Comparison of ENCODE assay signal across 8 cellular contexts in the genomic region with DNA sequence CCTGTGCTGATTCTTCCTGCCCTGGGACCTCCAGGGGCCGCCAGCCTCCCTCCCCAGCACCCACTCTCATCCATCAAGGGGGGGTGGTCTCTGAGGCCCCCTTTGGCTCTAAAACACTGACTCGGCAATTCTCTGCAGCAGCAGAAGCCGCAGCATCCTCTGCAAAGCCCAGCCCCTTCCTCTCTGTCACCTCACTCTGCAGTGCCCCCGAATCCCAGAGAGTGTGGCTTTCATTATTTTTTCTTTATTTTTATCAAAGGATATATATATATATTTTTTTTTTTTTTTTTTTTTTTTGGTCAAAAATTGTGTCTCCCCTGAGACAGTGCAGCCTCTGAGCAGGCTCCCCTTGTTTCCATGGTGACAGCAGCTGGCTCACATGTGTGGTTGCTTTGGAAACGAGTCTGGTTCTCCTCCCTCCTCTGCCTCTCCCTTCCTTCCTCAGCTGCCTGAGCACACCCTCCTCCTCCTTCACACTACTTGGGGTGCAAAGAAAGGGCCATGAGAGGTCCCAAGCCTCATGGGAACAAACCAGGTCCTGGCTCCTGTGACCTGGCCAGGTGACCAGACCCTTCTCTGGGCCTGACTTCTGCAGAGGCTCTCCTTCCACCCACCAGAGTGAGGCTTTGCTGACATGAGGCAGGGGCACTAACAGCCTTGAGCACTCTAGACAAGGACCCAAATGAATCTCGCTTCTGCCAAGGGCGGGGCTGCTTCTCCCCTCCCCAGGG.
DNase-seq lines count a peak whose midpoint lies in the region; ATAC-seq and TF ChIP-seq lines count a peak whose summit lies in the region.

No MANE protein-coding gene starts in this region.

- H3K9me3 ChIP-seq in Loucy (ENCODE audit: insufficient read depth, low read depth, low read length) = no peaks in the 10 kb centered on the region
- no peaks in the 10 kb centered on the region for H3K9me3 ChIP-seq in gastroesophageal sphincter

- ATAC-seq in gastroesophageal sphincter = peak; percentile 61
- no peak for ATAC-seq in GM21717 (IDR thresholded peaks at IDR 0.05; ENCODE audit: unreplicated experiment)
- no peak for ATAC-seq in left lobe of liver

- no peak for TF ChIP-seq CTCF in Loucy (conservative IDR thresholded peaks at IDR 0.05; ENCODE audit: low read length)
- no peak for TF ChIP-seq CTCF in gastroesophageal sphincter (IDR thresholded peaks at IDR 0.05)

- H3K4me3 ChIP-seq in Loucy (ENCODE audit: low read length, poor library complexity, severe bottlenecking) (peak overlapping the region; percentile 62), gastroesophageal sphincter (no peak overlapping the region)

- peaks cover 81% of the 10 kb centered on the region for H3K4me1 ChIP-seq in Loucy (ENCODE audit: insufficient read depth, low read length, poor library complexity, severe bottlenecking)
- H3K4me1 ChIP-seq in gastroesophageal sphincter = peaks cover 0 to 49% (median 13%) of the 10 kb centered on the region in 3 donors

- H3K27me3 ChIP-seq in Loucy (ENCODE audit: insufficient read depth, low read length, poor library complexity, severe bottlenecking) = no peaks in the 10 kb centered on the region
- H3K27me3 ChIP-seq in gastroesophageal sphincter = no peaks in the 10 kb centered on the region

- no peak overlapping the region for H3K27ac ChIP-seq in gastroesophageal sphincter

- no peak for TF ChIP-seq EP300 in gastroesophageal sphincter (IDR thresholded peaks at IDR 0.05)

- no peak for TF ChIP-seq POLR2A in gastroesophageal sphincter (IDR thresholded peaks at IDR 0.05)

- peak overlapping the region; percentile 87 for H3K4me2 ChIP-seq in Loucy (ENCODE audit: low read depth, low read length, poor library complexity, severe bottlenecking)

- peak overlapping the region; percentile 10; the same call in 1 of the 2 replicates for H2AFZ ChIP-seq in Loucy (ENCODE audit: low read length)

- no peaks in the 10 kb centered on the region for H3F3A ChIP-seq in Loucy (ENCODE audit: low read depth)

- DNase-seq in NCI-H1436 (lab: John Stamatoyannopoulos, UW) (peak; percentile 73), NCI-H1436 treated with DMSO at 0.1 percent for 48 hours (lab: John Stamatoyannopoulos, UW) (no peak), left lobe of liver (ENCODE audit: low spot score) (no peak)
- peak; percentile 68 for DNase-seq in activated T-cell treated with anti-CD3 and anti-CD28 coated beads, Interleukin-2, amount 50 U/mL, for 1 hour
- peak; percentile 35 to 49 for DNase-seq in stimulated activated CD4-positive, alpha-beta T cell treated with anti-CD3 and anti-CD28 coated beads, Interleukin-15, amount 100 ng/mL, for 48 hours (ENCODE audit: low read depth in 2 of 2)

- H3K36me3 ChIP-seq in Loucy (ENCODE audit: insufficient read depth, low read length) (no peaks in the 10 kb centered on the region), gastroesophageal sphincter (no peaks in the 10 kb centered on the region)

- no peaks in the 10 kb centered on the region for H3K79me2 ChIP-seq in Loucy (ENCODE audit: insufficient read depth, low read length)

- 61 to 74% methylated on average over 4 to 6 of the region's 7 CpGs for WGBS in gastroesophageal sphincter (ENCODE audit: low coverage in 1 of 2), 2 donors

- no peaks in the 10 kb centered on the region for H4K20me1 ChIP-seq in Loucy (ENCODE audit: insufficient read depth, low read length, poor library complexity, severe bottlenecking)

- H3K9me2 ChIP-seq in Loucy (replicated peaks; ENCODE audit: low read depth, low read length) = no peaks in the 10 kb centered on the region

- peak overlapping the region; percentile 64 for H3K9ac ChIP-seq in Loucy (ENCODE audit: low read depth, low read length, poor library complexity, severe bottlenecking)

Comparison
In these comparisons a context has a peak if more than half of its experiments do, and no peak if none do; other contexts are left out.
1. DNase-seq: peak in NCI-H1436 (single experiment), activated T-cell treated with anti-CD3 and anti-CD28 coated beads, Interleukin-2, amount 50 U/mL, for 1 hour (single experiment) and stimulated activated CD4-positive, alpha-beta T cell treated with anti-CD3 and anti-CD28 coated beads, Interleukin-15, amount 100 ng/mL, for 48 hours (2 of 2); none in NCI-H1436 treated with DMSO at 0.1 percent for 48 hours (single experiment) and left lobe of liver (single experiment).